7 cellular contexts compared by ENCODE assay signal in the genomic region with DNA sequence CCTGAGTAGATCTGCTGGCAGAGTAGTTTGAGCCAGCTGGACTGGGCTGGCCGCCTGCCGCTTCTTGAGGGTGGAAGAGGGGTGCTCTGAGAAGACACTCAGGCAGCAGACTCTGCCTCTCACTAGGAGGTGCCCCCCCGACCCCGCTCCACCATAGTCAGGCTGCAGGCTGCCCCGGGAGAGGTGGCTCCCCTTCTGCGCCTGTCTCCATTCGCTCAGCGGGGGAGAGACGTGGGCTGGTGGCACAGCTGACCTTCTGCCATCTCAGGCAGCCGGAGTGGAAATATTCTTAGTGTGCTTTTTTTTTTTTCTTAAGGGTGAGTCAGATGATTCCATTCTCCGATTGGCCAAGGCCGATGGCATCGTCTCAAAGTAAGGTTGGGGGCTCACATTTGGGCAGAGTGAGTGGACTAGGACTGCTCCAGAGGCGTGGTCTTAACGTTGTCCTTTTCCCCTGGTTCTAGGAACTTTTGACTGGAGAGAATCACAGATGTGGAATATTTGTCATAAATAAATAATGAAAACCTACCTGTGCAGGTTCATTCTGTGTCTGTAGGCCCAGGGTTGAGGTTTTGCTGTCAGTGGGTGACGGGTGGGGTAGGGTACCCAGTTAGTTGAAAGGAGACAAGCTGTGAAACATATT. TPM values are rescaled to one million over a fixed set of nuclear protein-coding genes. Genes with fewer than 3 reads are reported as not detected.
DNase-seq lines count a peak whose midpoint lies in the region; TF ChIP-seq lines count a peak whose summit lies in the region.

No MANE protein-coding gene starts in this region.

- H3K4me1 Mint-ChIP-seq in activated CD4-positive, alpha-beta T cell treated with anti-CD3 and anti-CD28 coated beads, Interleukin-2, amount 10 ng/mL, durations not matched to agents 7 days and 5 days = peaks cover 47% of the 10 kb centered on the region
- H3K4me1 Mint-ChIP-seq in glutamatergic neuron (ENCODE audit: low read depth, unreplicated experiment) = peaks cover 14% of the 10 kb centered on the region

- no peaks in the 10 kb centered on the region for H3K9me3 ChIP-seq in smooth muscle cell (replicated peaks; ENCODE audit: low read depth)

- peaks cover 2% of the 10 kb centered on the region for H3F3A ChIP-seq in smooth muscle cell (ENCODE audit: low read depth)

- H3K4me3 ChIP-seq in HL-60 (replicated peaks; ENCODE audit: insufficient read depth, low read length) (peak overlapping the region; percentile 87), smooth muscle cell (peak overlapping the region; percentile 93)

- TF ChIP-seq CTCF in HL-60 (IDR thresholded peaks at IDR 0.05; ENCODE audit: insufficient read depth, low read length) = no peak
- TF ChIP-seq CTCF in glutamatergic neuron (IDR thresholded peaks at IDR 0.05; ENCODE audit: partially characterized antibody, unreplicated experiment) = no peak
- no peak for TF ChIP-seq CTCF in smooth muscle cell (IDR thresholded peaks at IDR 0.05; ENCODE audit: borderline replicate concordance, insufficient read depth, poor library complexity, severe bottlenecking)

- no peaks in the 10 kb centered on the region for H3K27me3 Mint-ChIP-seq in activated CD4-positive, alpha-beta T cell treated with anti-CD3 and anti-CD28 coated beads, Interleukin-2, amount 10 ng/mL, durations not matched to agents 7 days and 5 days
- H3K27me3 Mint-ChIP-seq in glutamatergic neuron (ENCODE audit: unreplicated experiment) = peaks cover 24% of the 10 kb centered on the region

- H3K27ac Mint-ChIP-seq in activated CD4-positive, alpha-beta T cell treated with anti-CD3 and anti-CD28 coated beads, Interleukin-2, amount 10 ng/mL, durations not matched to agents 7 days and 5 days = peak overlapping the region; percentile 92
- peak overlapping the region; percentile 86 for H3K27ac Mint-ChIP-seq in glutamatergic neuron (ENCODE audit: unreplicated experiment)

- CTCF ChIA-PET in activated CD4-positive, alpha-beta T cell treated with anti-CD3 and anti-CD28 coated beads, Interleukin-2, amount 10 ng/mL, durations not matched to agents 7 days and 5 days (lab: Charles Lee) = interaction anchor here (0.6 to 2.2 kb wide), 6 partner anchors 8 to 371 kb away, joined by 3 to 5 read pairs (median 4); a partner anchor contains a TSS

- H3K79me2 ChIP-seq in smooth muscle cell (ENCODE audit: low read depth) = peaks cover 38% of the 10 kb centered on the region

- H3K9ac ChIP-seq in smooth muscle cell (ENCODE audit: low read depth) = peak overlapping the region; percentile 97

- H3K27me3 ChIP-seq in HL-60 (ENCODE audit: insufficient read depth, poor library complexity, severe bottlenecking) = no peaks in the 10 kb centered on the region
- H3K27me3 ChIP-seq in smooth muscle cell (ENCODE audit: low read depth) = no peaks in the 10 kb centered on the region

- peaks cover 15% of the 10 kb centered on the region for H4K20me1 ChIP-seq in smooth muscle cell (ENCODE audit: low read depth)

- peaks cover 14% of the 10 kb centered on the region for H3K4me1 ChIP-seq in smooth muscle cell (ENCODE audit: low read depth)

- H3K27ac ChIP-seq in HL-60 (replicated peaks) = peak overlapping the region; percentile 90
- peak overlapping the region; percentile 60 for H3K27ac ChIP-seq in smooth muscle cell (ENCODE audit: low read depth)

- POLR2A ChIA-PET in activated CD4-positive, alpha-beta T cell treated with anti-CD3 and anti-CD28 coated beads, Interleukin-2, amount 10 ng/mL, durations not matched to agents 7 days and 5 days (lab: Charles Lee) = no interaction called here

- peaks cover 30% of the 10 kb centered on the region for H3K36me3 Mint-ChIP-seq in activated CD4-positive, alpha-beta T cell treated with anti-CD3 and anti-CD28 coated beads, Interleukin-2, amount 10 ng/mL, durations not matched to agents 7 days and 5 days (ENCODE audit: low read depth)
- H3K36me3 Mint-ChIP-seq in glutamatergic neuron (ENCODE audit: unreplicated experiment) = no peaks in the 10 kb centered on the region

- DNase-seq in HL-60 (ENCODE audit: low read depth in 1 of 2, low spot score in 1 of 2) (no peak), glutamatergic neuron (no peak), smooth muscle cell (lab: John Stamatoyannopoulos, UW; ENCODE audit: unreplicated experiment) (no peak), NCI-H526 (lab: John Stamatoyannopoulos, UW) (no peak), middle frontal gyrus (ENCODE audit: extremely low spot score, low spot score) (no peak), NCI-H2171 treated with DMSO at 0.1 percent for 48 hours (lab: John Stamatoyannopoulos, UW) (no peak)
- DNase-seq in activated CD4-positive, alpha-beta T cell treated with anti-CD3 and anti-CD28 coated beads, Interleukin-2, amount 10 ng/mL, durations not matched to agents 7 days and 5 days = no peak

- WGBS in smooth muscle cell (ENCODE audit: low lambda C conversion rate) = 73% methylated on average over 16 of the region's 16 CpGs

- H3K36me3 ChIP-seq in smooth muscle cell (ENCODE audit: low read depth) = no peaks in the 10 kb centered on the region

- no peak overlapping the region for H2AFZ ChIP-seq in smooth muscle cell (ENCODE audit: low read depth)

- H3K9me3 Mint-ChIP-seq in activated CD4-positive, alpha-beta T cell treated with anti-CD3 and anti-CD28 coated beads, Interleukin-2, amount 10 ng/mL, durations not matched to agents 7 days and 5 days = no peaks in the 10 kb centered on the region
- H3K9me3 Mint-ChIP-seq in glutamatergic neuron (ENCODE audit: unreplicated experiment) = peaks cover 11% of the 10 kb centered on the region

- H3K4me3 Mint-ChIP-seq in activated CD4-positive, alpha-beta T cell treated with anti-CD3 and anti-CD28 coated beads, Interleukin-2, amount 10 ng/mL, durations not matched to agents 7 days and 5 days = peak overlapping the region; percentile 82
- peak overlapping the region; percentile 99 for H3K4me3 Mint-ChIP-seq in glutamatergic neuron (ENCODE audit: unreplicated experiment)

- H3K4me2 ChIP-seq in smooth muscle cell = peak overlapping the region; percentile 95

RNA-seq across cellular contexts. Expression of a gene that starts 1.2 kb away (rescaled TPM):
- total RNA-seq in activated CD4-positive, alpha-beta T cell treated with anti-CD3 and anti-CD28 coated beads, Interleukin-2, amount 10 ng/mL, durations not matched to agents 7 days and 5 days = 1,000 to 10,000 TPM; 1,391 to 1,979 TPM
- total RNA-seq in glutamatergic neuron (ENCODE audit: unreplicated experiment) = 829 TPM
- total RNA-seq in smooth muscle cell = 2,536 and 4,082 TPM in 2 replicates
- 438 and 495 TPM in 2 replicates for polyA plus RNA-seq in smooth muscle cell

RNA-seq across cellular contexts. Expression of a gene that starts 19.0 kb away (rescaled TPM):
- total RNA-seq in activated CD4-positive, alpha-beta T cell treated with anti-CD3 and anti-CD28 coated beads, Interleukin-2, amount 10 ng/mL, durations not matched to agents 7 days and 5 days = 10 to 100 TPM; 19.1 to 22.5 TPM
- 25.3 TPM for total RNA-seq in glutamatergic neuron (ENCODE audit: unreplicated experiment)
- 5.2 and 7.6 TPM in 2 replicates for total RNA-seq in smooth muscle cell
- polyA plus RNA-seq in smooth muscle cell = 7.4 and 13.7 TPM in 2 replicates

RNA-seq across cellular contexts. Expression of a gene that starts 21.0 kb away (rescaled TPM):
- total RNA-seq in activated CD4-positive, alpha-beta T cell treated with anti-CD3 and anti-CD28 coated beads, Interleukin-2, amount 10 ng/mL, durations not matched to agents 7 days and 5 days = under 1 TPM; 0.64 to 0.67 TPM
- total RNA-seq in glutamatergic neuron (ENCODE audit: unreplicated experiment) (724 TPM), smooth muscle cell (27.5 and 30.0 TPM in 2 replicates)
- 27.6 and 132 TPM in 2 replicates for polyA plus RNA-seq in smooth muscle cell

RNA-seq across cellular contexts. Expression of a gene that starts 39.2 kb away (rescaled TPM):
- not detected for total RNA-seq in activated CD4-positive, alpha-beta T cell treated with anti-CD3 and anti-CD28 coated beads, Interleukin-2, amount 10 ng/mL, durations not matched to agents 7 days and 5 days
- total RNA-seq in glutamatergic neuron (ENCODE audit: unreplicated experiment) (not detected), smooth muscle cell (0.27 and 0.40 TPM in 2 replicates)
- 4.4 TPM in 1 of 2 replicates, not detected in the other for polyA plus RNA-seq in smooth muscle cell

Comparison
In these comparisons a context has a peak if more than half of its experiments do, and no peak if none do; other contexts are left out.
1. RNA of a gene that starts 21.0 kb away (total RNA-seq): 724 TPM in glutamatergic neuron (single experiment); 27.5 to 30.0 TPM in smooth muscle cell and 0.64 to 0.67 TPM in activated CD4-positive, alpha-beta T cell treated with anti-CD3 and anti-CD28 coated beads, Interleukin-2, amount 10 ng/mL, durations not matched to agents 7 days and 5 days; every median in the first group is over 10 times any median in the second.